8 cellular contexts compared by ENCODE assay signal in genomic region chr12:56629459-56630179, GRCh38. TPM values are rescaled to one million over a fixed set of nuclear protein-coding genes. Genes with fewer than 3 reads are reported as not detected.
DNase-seq lines count a peak whose midpoint lies in the region; ATAC-seq and TF ChIP-seq lines count a peak whose summit lies in the region.

No MANE protein-coding gene starts in this region.

- TF ChIP-seq CTCF in NB4 (IDR thresholded peaks at IDR 0.05; ENCODE audit: low read depth, low read length) (no peak), gastroesophageal sphincter (IDR thresholded peaks at IDR 0.05) (no peak), omental fat pad (IDR thresholded peaks at IDR 0.05) (no peak)

- peaks cover 9 to 86% (median 58%) of the 10 kb centered on the region in 3 donors for H3K4me1 ChIP-seq in gastroesophageal sphincter

- no peak for TF ChIP-seq POLR2A in NB4 (IDR thresholded peaks at IDR 0.05; ENCODE audit: extremely low read depth, insufficient read length)
- no peak for TF ChIP-seq POLR2A in gastroesophageal sphincter (IDR thresholded peaks at IDR 0.05)

- H3K9me3 ChIP-seq in gastroesophageal sphincter, result no peaks in the 10 kb centered on the region

- TF ChIP-seq EP300 in gastroesophageal sphincter (IDR thresholded peaks at IDR 0.05), result no peak

- H3K4me3 ChIP-seq in NB4 (ENCODE audit: low read depth, low read length) (peak overlapping the region; percentile 91), gastroesophageal sphincter (peak overlapping the region; percentile 83 to 86)

- H3K36me3 ChIP-seq in gastroesophageal sphincter, result peaks cover 0 to 15% of the 10 kb centered on the region in 2 donors

- DNase-seq in SIG-M5 treated with dmso at 0.1 percent for 504 hours (lab: John Stamatoyannopoulos, UW; ENCODE audit: unreplicated experiment), result peak; percentile 32
- no peak for DNase-seq in SIG-M5 (lab: John Stamatoyannopoulos, UW)
- DNase-seq in NB4 (ENCODE audit: low read depth), result peak; percentile 61
- peak; percentile 48 for DNase-seq in activated T-helper 9 cell treated with anti-CD3 and anti-CD28 coated beads, Interleukin-2, amount 50 U/mL, for 16 hours (ENCODE audit: low read depth)
- no peak for DNase-seq in omental fat pad (ENCODE audit: low spot score)

- peak overlapping the region; percentile 77 to 96 (median 91) for H3K27ac ChIP-seq in gastroesophageal sphincter

- ATAC-seq in gastroesophageal sphincter (peak; percentile 20), omental fat pad (ENCODE audit: low FRiP score) (peak; percentile 17), HG03025 (IDR thresholded peaks at IDR 0.05; ENCODE audit: low FRiP score, unreplicated experiment) (no peak), HG03108 (IDR thresholded peaks at IDR 0.05; ENCODE audit: unreplicated experiment) (no peak)

- no peaks in the 10 kb centered on the region for H3K27me3 ChIP-seq in gastroesophageal sphincter

- WGBS in gastroesophageal sphincter (ENCODE audit: low coverage in 1 of 2), 2 donors, result 0% methylated on average over 9 of the region's 46 CpGs; no CpG with 5 or more reads in 1 of the 2 donors

RNA-seq across cellular contexts. Expression of gene BAZ2A, which starts 0.5 kb away (rescaled TPM):
- total RNA-seq in gastroesophageal sphincter (10 to 100 TPM; 32.1 to 73.2 (median 54.6) TPM), omental fat pad (100 to 1,000 TPM in 1 of 4 donors, 10 to 100 TPM in 3; 43.1 to 124 (median 74.1) TPM)

RNA-seq across cellular contexts. Expression of gene ATP5F1B, which starts 16.2 kb away (rescaled TPM):
- 100 to 1,000 TPM; 315 to 472 (median 432) TPM for total RNA-seq in gastroesophageal sphincter
- total RNA-seq in omental fat pad, result 100 to 1,000 TPM; 368 to 495 (median 458) TPM

RNA-seq across cellular contexts. Expression of gene PTGES3, which starts 58.5 kb away (rescaled TPM):
- total RNA-seq in gastroesophageal sphincter (100 to 1,000 TPM in 2 of 4 donors, 10 to 100 TPM in 2; 73.5 to 115 (median 104) TPM), omental fat pad (100 to 1,000 TPM in 1 of 4 donors, 10 to 100 TPM in 3; 80.7 to 103 (median 84.6) TPM)

Comparison
In these comparisons a context has a peak if more than half of its experiments do, and no peak if none do; other contexts are left out.
1. DNase-seq: peak in SIG-M5 treated with dmso at 0.1 percent for 504 hours (single experiment), NB4 (single experiment) and activated T-helper 9 cell treated with anti-CD3 and anti-CD28 coated beads, Interleukin-2, amount 50 U/mL, for 16 hours (single experiment); none in SIG-M5 (single experiment) and omental fat pad (single experiment).
2. ATAC-seq: peak in gastroesophageal sphincter (single experiment) and omental fat pad (single experiment); none in HG03025 (single experiment) and HG03108 (single experiment).